In the genomic region with DNA sequence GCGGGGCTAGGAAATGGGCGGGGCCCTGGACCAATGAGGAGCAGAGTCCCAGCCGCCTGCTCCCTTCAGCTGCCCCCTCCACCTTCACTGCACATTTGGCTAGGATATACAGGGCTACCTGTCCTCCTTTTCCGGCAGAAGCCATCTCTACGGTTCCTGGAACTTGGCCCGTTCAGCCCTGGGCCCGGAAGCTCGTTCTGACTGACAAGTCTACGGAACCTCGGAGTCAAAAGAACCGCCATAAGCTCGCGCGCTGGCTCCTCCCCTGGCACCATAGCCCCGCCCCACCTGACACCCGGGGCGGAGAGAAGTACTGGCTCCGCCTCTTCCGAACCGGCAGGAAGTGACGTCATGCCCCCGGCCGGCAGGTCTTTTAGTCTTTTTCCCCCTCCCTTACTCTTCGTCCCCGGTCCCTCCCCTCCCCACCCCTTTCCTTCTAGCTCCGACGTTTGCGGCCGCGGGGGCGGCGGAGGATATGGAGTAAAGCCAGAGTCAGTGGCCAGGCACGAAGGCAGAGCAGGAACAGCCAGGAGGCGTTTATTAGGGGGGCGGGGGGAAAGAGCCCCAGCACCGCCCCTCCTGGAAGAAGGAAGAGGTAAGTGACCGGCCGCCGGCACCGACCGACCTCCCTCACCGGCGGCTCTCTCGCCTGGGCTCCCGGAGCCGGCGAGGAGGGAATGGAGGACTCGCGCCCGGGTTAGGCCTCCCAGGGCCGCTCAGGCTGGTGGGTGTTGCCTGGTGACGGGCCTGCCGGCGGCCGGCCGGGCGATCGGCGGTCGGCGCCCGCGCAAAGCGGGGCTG, we compare ENCODE assay signal across 8 cellular contexts. TPM values are rescaled to one million over a fixed set of nuclear protein-coding genes. Genes with fewer than 3 reads are reported as not detected.
A peak's percentile ranks its signal among the peaks of the same experiment; 100 is the strongest.
DNase-seq lines count a peak whose midpoint lies in the region; ATAC-seq and TF ChIP-seq lines count a peak whose summit lies in the region.

A gene (minus strand): TSS at position 278 of the 801 bp plus-strand sequence. CDS start 3 bp downstream, at position 275.
A gene with protein sequence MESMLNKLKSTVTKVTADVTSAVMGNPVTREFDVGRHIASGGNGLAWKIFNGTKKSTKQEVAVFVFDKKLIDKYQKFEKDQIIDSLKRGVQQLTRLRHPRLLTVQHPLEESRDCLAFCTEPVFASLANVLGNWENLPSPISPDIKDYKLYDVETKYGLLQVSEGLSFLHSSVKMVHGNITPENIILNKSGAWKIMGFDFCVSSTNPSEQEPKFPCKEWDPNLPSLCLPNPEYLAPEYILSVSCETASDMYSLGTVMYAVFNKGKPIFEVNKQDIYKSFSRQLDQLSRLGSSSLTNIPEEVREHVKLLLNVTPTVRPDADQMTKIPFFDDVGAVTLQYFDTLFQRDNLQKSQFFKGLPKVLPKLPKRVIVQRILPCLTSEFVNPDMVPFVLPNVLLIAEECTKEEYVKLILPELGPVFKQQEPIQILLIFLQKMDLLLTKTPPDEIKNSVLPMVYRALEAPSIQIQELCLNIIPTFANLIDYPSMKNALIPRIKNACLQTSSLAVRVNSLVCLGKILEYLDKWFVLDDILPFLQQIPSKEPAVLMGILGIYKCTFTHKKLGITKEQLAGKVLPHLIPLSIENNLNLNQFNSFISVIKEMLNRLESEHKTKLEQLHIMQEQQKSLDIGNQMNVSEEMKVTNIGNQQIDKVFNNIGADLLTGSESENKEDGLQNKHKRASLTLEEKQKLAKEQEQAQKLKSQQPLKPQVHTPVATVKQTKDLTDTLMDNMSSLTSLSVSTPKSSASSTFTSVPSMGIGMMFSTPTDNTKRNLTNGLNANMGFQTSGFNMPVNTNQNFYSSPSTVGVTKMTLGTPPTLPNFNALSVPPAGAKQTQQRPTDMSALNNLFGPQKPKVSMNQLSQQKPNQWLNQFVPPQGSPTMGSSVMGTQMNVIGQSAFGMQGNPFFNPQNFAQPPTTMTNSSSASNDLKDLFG (plus strand): TSS at position 376 of the 801 bp plus-strand sequence. CDS start 15,794 bp downstream, outside the sequence.

- DNase-seq in NCI-H69 (lab: John Stamatoyannopoulos, UW): peak; percentile 99
- DNase-seq in activated CD4-positive, alpha-beta T cell treated with anti-CD3 and anti-CD28 coated beads, Interleukin-2, amount 50 U/mL, for 24 hours (ENCODE audit: low read depth in 1 of 2, low spot score in 1 of 2): peak; percentile 91 to 94
- DNase-seq in dedifferentiated amniotic fluid mesenchymal stem cell (ENCODE audit: extremely low spot score): peak; percentile 97
- DNase-seq in left lobe of liver (ENCODE audit: low spot score): peak; percentile 98
- DNase-seq in stimulated activated CD4-positive, alpha-beta T cell treated with anti-CD3 and anti-CD28 coated beads, Interleukin-2, amount 100 ng/mL, for 24 hours: peak; percentile 96 to 98

- peak within 1 kb of the TSS; percentile 98 for H3K27ac ChIP-seq in C4-2B

- ATAC-seq in GM19372 (IDR thresholded peaks at IDR 0.05; ENCODE audit: low read depth, unreplicated experiment) (peak; percentile 89), HG03521 (IDR thresholded peaks at IDR 0.05; ENCODE audit: unreplicated experiment) (peak; percentile 91), left lobe of liver (peak; percentile 90)

- TF ChIP-seq CTCF in C4-2B (conservative IDR thresholded peaks at IDR 0.05): no peak

RNA-seq across cellular contexts. Expression of the first gene that starts in this region (rescaled TPM):
- 2.5 TPM for total RNA-seq in left lobe of liver

RNA-seq across cellular contexts. Expression of the second gene that starts in this region (rescaled TPM):
- total RNA-seq in left lobe of liver: 24.2 TPM

Comparison
In these comparisons a context has a peak if more than half of its experiments do, and no peak if none do; other contexts are left out.
1. Peak in every context shown above with its lines: DNase-seq, ATAC-seq and H3K27ac ChIP-seq.